9 cellular contexts compared by ENCODE assay signal in the genomic region with DNA sequence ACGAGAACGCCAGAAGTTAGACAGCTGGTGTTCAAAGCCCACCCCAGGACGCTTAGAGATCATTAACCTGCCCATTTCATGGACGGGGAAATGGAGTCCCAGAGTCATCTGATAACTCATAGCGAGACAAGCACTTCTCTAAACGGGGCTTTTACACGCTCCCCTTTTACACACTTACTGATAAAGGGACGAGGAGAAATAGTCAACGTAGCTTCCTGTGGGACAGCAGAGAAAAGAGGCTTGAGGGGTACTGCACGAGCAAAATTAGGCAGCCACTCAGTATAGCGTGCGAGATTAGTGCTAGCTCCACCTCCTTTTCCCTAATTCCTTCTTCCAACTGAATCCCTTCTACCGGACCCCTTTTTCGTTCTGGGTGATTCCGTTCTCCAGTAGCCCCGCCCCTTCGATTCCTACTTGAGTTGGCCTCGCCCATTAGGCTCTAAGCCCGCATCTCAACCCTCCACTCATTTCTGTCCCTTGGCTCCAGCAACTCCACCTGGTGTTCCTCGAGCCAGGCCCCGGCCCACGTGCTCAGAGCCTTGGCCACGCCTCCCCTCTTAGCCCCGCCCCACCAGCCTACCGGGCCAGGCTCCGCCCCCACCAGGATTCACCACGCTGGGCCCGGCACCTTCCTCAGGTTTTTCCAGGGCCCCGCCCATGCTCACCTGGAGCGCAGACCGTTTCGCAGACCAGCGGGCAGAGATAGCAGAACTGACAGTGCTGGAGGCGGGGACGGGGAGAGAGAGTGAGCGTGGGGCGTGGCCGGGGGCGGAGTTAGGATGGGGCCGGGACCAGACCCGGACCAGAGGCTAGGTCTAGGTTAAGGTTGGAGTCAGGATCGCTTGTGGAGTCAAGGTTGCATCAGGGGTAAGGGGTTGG. TPM values are rescaled to one million over a fixed set of nuclear protein-coding genes. Genes with fewer than 3 reads are reported as not detected.
DNase-seq lines count a peak whose midpoint lies in the region; ATAC-seq, FAIRE-seq and TF ChIP-seq lines count a peak whose summit lies in the region.
"Had no signal": no experiment of that assay in that cellular context is flagged by ENCODE, and none has a peak within 500 bp of the region (broad histone marks: within the 10 kb centered on the region; RNA-seq: fewer than 3 reads in every experiment).

No MANE protein-coding gene starts in this region.

- no peaks in the 10 kb centered on the region for H3K79me2 ChIP-seq in hepatocyte

- 18% methylated on average over 23 of the region's 42 CpGs for WGBS in hepatocyte (ENCODE audit: low lambda C conversion rate, missing lambda C conversion rate)

- H3K9me3 ChIP-seq in hepatocyte (ENCODE audit: low read depth) (no peaks in the 10 kb centered on the region), gastrocnemius medialis (no peaks in the 10 kb centered on the region)

- no peak overlapping the region for H3K4me3 Mint-ChIP-seq in activated naive CD8-positive, alpha-beta T cell treated with anti-CD3 and anti-CD28 coated beads for 36 hours

- H3K4me3 ChIP-seq in AG10803 (ENCODE audit: low read length) (peak overlapping the region; percentile 91; the same call in 1 of the 2 replicates), hepatocyte (no peak overlapping the region), gastrocnemius medialis (peak overlapping the region; percentile 64 to 87 (median 83))

- H3K9me2 ChIP-seq in hepatocyte (replicated peaks; ENCODE audit: insufficient read depth), result no peaks in the 10 kb centered on the region

- peak; percentile 41 to 43 for ATAC-seq in gastrocnemius medialis

- no peaks in the 10 kb centered on the region for H3K36me3 ChIP-seq in hepatocyte (replicated peaks; ENCODE audit: insufficient read depth, low read depth)
- no peaks in the 10 kb centered on the region for H3K36me3 ChIP-seq in gastrocnemius medialis

- peaks cover 16% of the 10 kb centered on the region for H3K4me1 ChIP-seq in hepatocyte (ENCODE audit: insufficient read depth)
- H3K4me1 ChIP-seq in gastrocnemius medialis, result peaks cover 18 to 54% of the 10 kb centered on the region in 2 donors

- in situ Hi-C loops in gastrocnemius medialis (cut with MboI; ENCODE audit: low sequenced_read_pairs in 4 of 4), result no loop called here

- H3K27ac ChIP-seq in hepatocyte (peak overlapping the region; percentile 82), gastrocnemius medialis (peak overlapping the region; percentile 99 to 100 (median 99))
- H3K27ac ChIP-seq: epithelial cell of prostate had no signal

- H3K27me3 Mint-ChIP-seq in activated naive CD8-positive, alpha-beta T cell treated with anti-CD3 and anti-CD28 coated beads for 36 hours, result peaks cover 95% of the 10 kb centered on the region

- H3K27me3 ChIP-seq in hepatocyte (no peaks in the 10 kb centered on the region), gastrocnemius medialis (no peaks in the 10 kb centered on the region)

- no peak for TF ChIP-seq POLR2A in gastrocnemius medialis (IDR thresholded peaks at IDR 0.05)

- FAIRE-seq in GM19239 (lab: Jason Lieb, UNC), result no peak

- H4K20me1 ChIP-seq in hepatocyte (ENCODE audit: insufficient read depth, poor library complexity, severe bottlenecking), result no peaks in the 10 kb centered on the region

- peaks cover 3% of the 10 kb centered on the region for H3K36me3 Mint-ChIP-seq in activated naive CD8-positive, alpha-beta T cell treated with anti-CD3 and anti-CD28 coated beads for 36 hours

- peaks cover 2% of the 10 kb centered on the region for H3K9me3 Mint-ChIP-seq in activated naive CD8-positive, alpha-beta T cell treated with anti-CD3 and anti-CD28 coated beads for 36 hours

- peaks cover 14% of the 10 kb centered on the region for H3K4me1 Mint-ChIP-seq in activated naive CD8-positive, alpha-beta T cell treated with anti-CD3 and anti-CD28 coated beads for 36 hours

- TF ChIP-seq CTCF in AG10803 (conservative IDR thresholded peaks at IDR 0.05; ENCODE audit: low read length) (no peak), hepatocyte (IDR thresholded peaks at IDR 0.05; ENCODE audit: poor library complexity) (no peak), gastrocnemius medialis (IDR thresholded peaks at IDR 0.05 in 4 of 5, conservative IDR thresholded peaks at IDR 0.05 in 1 of 5) (no peak)

- H2AFZ ChIP-seq in hepatocyte, result peak overlapping the region; percentile 61

- H3K4me2 ChIP-seq in hepatocyte, result peak overlapping the region; percentile 88

- no peak for DNase-seq in AG10803 (ENCODE audit: low read depth)
- DNase-seq in H4 (ENCODE audit: low spot score), result peak; percentile 33
- peak; percentile 94 for DNase-seq in NCI-H82 (lab: John Stamatoyannopoulos, UW)
- DNase-seq in activated naive CD8-positive, alpha-beta T cell treated with anti-CD3 and anti-CD28 coated beads for 36 hours, result peak; percentile 46
- DNase-seq in hepatocyte (ENCODE audit: low spot score), result peak; percentile 89
- DNase-seq in gastrocnemius medialis, result peak; percentile 80 to 94
- no peak for DNase-seq in GM19239 (ENCODE audit: insufficient read length, low spot score)
- DNase-seq in medulla oblongata (ENCODE audit: extremely low spot score), result no peak

- intact Hi-C loops in gastrocnemius medialis (cut with DNase I; ENCODE audit: low total_unique reads), result loop anchor here (2.0 to 5.0 kb wide), 3 partner anchors 33 to 514 kb away; a partner anchor contains a TSS

- H3K27ac Mint-ChIP-seq in activated naive CD8-positive, alpha-beta T cell treated with anti-CD3 and anti-CD28 coated beads for 36 hours, result no peak overlapping the region

RNA-seq across cellular contexts. Expression of a gene that starts 3.6 kb away (rescaled TPM):
- total RNA-seq in H4 (2014; rRNA removed; shearing (Covaris generic)), result 0.06 TPM in 1 of 2 replicates, not detected in the other
- total RNA-seq in activated naive CD8-positive, alpha-beta T cell treated with anti-CD3 and anti-CD28 coated beads for 36 hours, result not detected
- total RNA-seq in hepatocyte (0.44 and 0.50 TPM in 2 replicates), gastrocnemius medialis (100 to 1,000 TPM; 190 to 537 (median 300) TPM)
- polyA plus RNA-seq in hepatocyte, result 0.33 and 0.48 TPM in 2 replicates

RNA-seq across cellular contexts. Expression of a gene that starts 6.0 kb away (rescaled TPM):
- total RNA-seq in H4 (2014; rRNA removed; shearing (Covaris generic)), result 3.9 and 5.0 TPM in 2 replicates
- not detected for total RNA-seq in activated naive CD8-positive, alpha-beta T cell treated with anti-CD3 and anti-CD28 coated beads for 36 hours
- total RNA-seq in hepatocyte (6.6 and 7.0 TPM in 2 replicates), gastrocnemius medialis (10 to 100 TPM; 10.4 to 11.5 (median 11.3) TPM)
- 20.5 and 23.2 TPM in 2 replicates for polyA plus RNA-seq in hepatocyte

RNA-seq across cellular contexts. Expression of a gene that starts 32.2 kb away (rescaled TPM):
- total RNA-seq in H4 (2014; rRNA removed; shearing (Covaris generic)), result 5.4 and 6.9 TPM in 2 replicates
- 1 to 10 TPM; 3.2 to 4.3 TPM for total RNA-seq in activated naive CD8-positive, alpha-beta T cell treated with anti-CD3 and anti-CD28 coated beads for 36 hours
- total RNA-seq in hepatocyte, result 4.4 and 11.3 TPM in 2 replicates
- 8.2 and 11.4 TPM in 2 replicates for polyA plus RNA-seq in hepatocyte
- total RNA-seq in gastrocnemius medialis, result 1 to 10 TPM; 1.9 to 4.1 (median 3.0) TPM

RNA-seq across cellular contexts. Expression of a gene that starts 32.6 kb away (rescaled TPM):
- 0.80 and 7.3 TPM in 2 replicates for total RNA-seq in H4 (2014; rRNA removed; shearing (Covaris generic))
- 1 to 10 TPM; 1.0 to 1.3 TPM for total RNA-seq in activated naive CD8-positive, alpha-beta T cell treated with anti-CD3 and anti-CD28 coated beads for 36 hours
- total RNA-seq in hepatocyte (1.9 TPM in 1 of 2 replicates, not detected in the other), gastrocnemius medialis (10 to 100 TPM in 1 of 4 donors, 1 to 10 TPM in 3; 1.3 to 11.7 (median 3.5) TPM)
- polyA plus RNA-seq in hepatocyte, result 2.6 and 2.7 TPM in 2 replicates

RNA-seq across cellular contexts. Expression of a gene that starts 37.4 kb away (rescaled TPM):
- 4.1 and 15.2 TPM in 2 replicates for total RNA-seq in H4 (2014; rRNA removed; shearing (Covaris generic))
- 1 to 10 TPM; 2.2 to 2.5 TPM for total RNA-seq in activated naive CD8-positive, alpha-beta T cell treated with anti-CD3 and anti-CD28 coated beads for 36 hours
- 7.1 and 8.7 TPM in 2 replicates for total RNA-seq in hepatocyte
- 18.0 and 20.6 TPM in 2 replicates for polyA plus RNA-seq in hepatocyte
- total RNA-seq in gastrocnemius medialis, result 10 to 100 TPM; 25.7 to 97.9 (median 34.0) TPM

Comparison
In these comparisons a context has a peak if more than half of its experiments do, and no peak if none do; other contexts are left out.
1. DNase-seq: peak in H4 (single experiment), NCI-H82 (single experiment), activated naive CD8-positive, alpha-beta T cell treated with anti-CD3 and anti-CD28 coated beads for 36 hours (single experiment), hepatocyte (single experiment) and gastrocnemius medialis (2 of 2); none in AG10803 (single experiment), GM19239 (single experiment) and medulla oblongata (single experiment).
2. RNA of a gene that starts 3.6 kb away (total RNA-seq): 190 to 537 TPM in gastrocnemius medialis; 0.44 to 0.50 TPM in hepatocyte, 0.06 TPM in H4 and not detected in activated naive CD8-positive, alpha-beta T cell treated with anti-CD3 and anti-CD28 coated beads for 36 hours; every median in the first group is over 100 times any median in the second.